8 cellular contexts compared by ENCODE assay signal in genomic region chr11:6319001-6319878, GRCh38. TPM values are rescaled to one million over a fixed set of nuclear protein-coding genes. Genes with fewer than 3 reads are reported as not detected.
A peak's percentile ranks its signal among the peaks of the same experiment; 100 is the strongest.
DNase-seq lines count a peak whose midpoint lies in the region; ATAC-seq, FAIRE-seq and TF ChIP-seq lines count a peak whose summit lies in the region.

No MANE protein-coding gene starts in this region.

- DNase-seq in HFF-Myc (ENCODE audit: extremely low read depth, low read depth) (no peak), GM12878 (ENCODE audit: low read depth, low spot score) (no peak), kidney glomerular epithelial cell (lab: John Stamatoyannopoulos, UW) (no peak), activated gamma-delta T cell (lab: John Stamatoyannopoulos, UW) (no peak)
- DNase-seq in activated CD4-positive, alpha-beta T cell treated with anti-CD3 and anti-CD28 coated beads, Interleukin-2, amount 50 U/mL, for 48 hours: no peak

- H3K4me3 Mint-ChIP-seq in stimulated activated naive CD8-positive, alpha-beta T cell treated with anti-CD3 and anti-CD28 coated beads, Interleukin-15, Interleukin-2, amounts not matched to agents 100 ng/mL and 50 ng/mL, for 24 hours: peak overlapping the region; percentile 88

- POLR2A ChIA-PET in GM12878 (lab: Charles Lee): interaction anchor here (0.8 to 1.3 kb wide), 3 partner anchors 11 to 66 kb away, joined by 3 to 12 read pairs (median 4); no protein-coding TSS in a partner anchor

- ATAC-seq in GM12878: no peak
- ATAC-seq in HG02642 (IDR thresholded peaks at IDR 0.05; ENCODE audit: poor library complexity, unreplicated experiment): no peak

- no peak overlapping the region for H3K27ac ChIP-seq in GM12878 (ENCODE audit: control insufficient read depth, insufficient read depth)
- no peak overlapping the region for H3K27ac ChIP-seq in iPS-18a (ENCODE audit: low read length)

- H3K4me1 ChIP-seq in GM12878 (ENCODE audit: control insufficient read depth, insufficient read depth, low read length) (peaks cover 26% of the 10 kb centered on the region), iPS-18a (ENCODE audit: control insufficient read depth, low read depth, low read length) (peaks cover 49% of the 10 kb centered on the region)

- no peak for TF ChIP-seq RAD21 in GM12878 (IDR thresholded peaks at IDR 0.05; ENCODE audit: insufficient read depth, low read depth, low read length)

- H3K9ac ChIP-seq in GM12878 (ENCODE audit: control insufficient read depth, insufficient read depth, low read length) (peak overlapping the region; percentile 41; the same call in 1 of the 2 replicates), iPS-18a (ENCODE audit: low read length) (peak overlapping the region; percentile 77)

- WGBS in GM12878 (ENCODE audit: insufficient coverage, insufficient replicate concordance, low lambda C conversion rate, missing lambda C conversion rate): 61% methylated on average over 45 of the region's 47 CpGs

- H3K4me3 ChIP-seq in HFF-Myc (replicated peaks; ENCODE audit: low read depth, low read length): peak overlapping the region; percentile 71
- 0 out of 2 replicates have a peak overlapping the region, but pooled peaks have one; percentile 17 for H3K4me3 ChIP-seq in GM12878
- peak overlapping the region; percentile 76 for H3K4me3 ChIP-seq in iPS-18a (ENCODE audit: low read length)

- peaks cover 61% of the 10 kb centered on the region for H3K27me3 Mint-ChIP-seq in stimulated activated naive CD8-positive, alpha-beta T cell treated with anti-CD3 and anti-CD28 coated beads, Interleukin-15, Interleukin-2, amounts not matched to agents 100 ng/mL and 50 ng/mL, for 24 hours

- TF ChIP-seq CTCF in HFF-Myc (IDR thresholded peaks at IDR 0.05; ENCODE audit: low read depth, low read length, missing control alignments) (no peak), GM12878 (IDR thresholded peaks at IDR 0.05 in 2 of 3, conservative IDR thresholded peaks at IDR 0.05 in 1 of 3; ENCODE audit: control insufficient read depth in 2 of 3, extremely low read depth in 1 of 3, insufficient read depth in 1 of 3, low read depth in 3 of 3, low read length in 3 of 3) (no peak)

- no peaks in the 10 kb centered on the region; a peak in 1 of 4 replicates for H3K27me3 ChIP-seq in GM12878 (replicated peaks in 1 of 2; ENCODE audit: control insufficient read depth in 2 of 2, insufficient read depth in 2 of 2, low read length in 1 of 2)
- H3K27me3 ChIP-seq in iPS-18a (ENCODE audit: control insufficient read depth, insufficient read depth, low read length): peaks cover 15% of the 10 kb centered on the region

- peak overlapping the region; percentile 99 for H3K27ac Mint-ChIP-seq in stimulated activated naive CD8-positive, alpha-beta T cell treated with anti-CD3 and anti-CD28 coated beads, Interleukin-15, Interleukin-2, amounts not matched to agents 100 ng/mL and 50 ng/mL, for 24 hours

- H3K9me3 ChIP-seq in GM12878 (replicated peaks; ENCODE audit: control insufficient read depth, insufficient read depth, low read length) (no peaks in the 10 kb centered on the region), iPS-18a (ENCODE audit: control insufficient read depth, low read depth, low read length) (no peaks in the 10 kb centered on the region)

- H3K4me2 ChIP-seq in GM12878 (ENCODE audit: control insufficient read depth, insufficient read depth): peak overlapping the region; percentile 56

- no TSS peak for BruUV-seq in GM12878 (replicated peaks; lab: Mats Ljungman, UMichigan)

- H3K79me2 ChIP-seq in GM12878 (ENCODE audit: control insufficient read depth, insufficient read depth, low read length): no peaks in the 10 kb centered on the region

- SMC1A ChIA-PET in GM12878 (lab: Charles Lee; ENCODE audit: uncharacterized antibody, unreplicated experiment): interaction anchor here (0.8 to 1.3 kb wide), 3 partner anchors 12 to 34 kb away, joined by 3 to 4 read pairs (median 4); no protein-coding TSS in a partner anchor

- RAD21 ChIA-PET in GM12878 (lab: Charles Lee; ENCODE audit: unreplicated experiment): interaction anchor here (1.1 to 1.2 kb wide), 2 partner anchors 33 to 60 kb away, joined by 3 read pairs; no protein-coding TSS in a partner anchor

- CTCF ChIA-PET in GM12878 (lab: Yijun Ruan, JAX): interaction anchor here (0.9 to 6.1 kb wide), 3 partner anchors 13 to 68 kb away, joined by 3 to 55 read pairs (median 10); no protein-coding TSS in a partner anchor

- H3K36me3 Mint-ChIP-seq in stimulated activated naive CD8-positive, alpha-beta T cell treated with anti-CD3 and anti-CD28 coated beads, Interleukin-15, Interleukin-2, amounts not matched to agents 100 ng/mL and 50 ng/mL, for 24 hours (ENCODE audit: low read depth): peaks cover 19% of the 10 kb centered on the region

- no peaks in the 10 kb centered on the region for H3K9me3 Mint-ChIP-seq in stimulated activated naive CD8-positive, alpha-beta T cell treated with anti-CD3 and anti-CD28 coated beads, Interleukin-15, Interleukin-2, amounts not matched to agents 100 ng/mL and 50 ng/mL, for 24 hours

- in situ Hi-C loops in GM12878 (cut with MboI): no loop called here

- H3K36me3 ChIP-seq in GM12878 (ENCODE audit: control insufficient read depth in 2 of 2, insufficient read depth in 2 of 2, low read length in 1 of 2): no peaks in the 10 kb centered on the region; a peak in 1 of 4 replicates
- no peaks in the 10 kb centered on the region for H3K36me3 ChIP-seq in iPS-18a (ENCODE audit: control insufficient read depth, low read depth, low read length)

- H4K20me1 ChIP-seq in GM12878 (ENCODE audit: control insufficient read depth, insufficient read depth): no peaks in the 10 kb centered on the region

- H3K4me1 Mint-ChIP-seq in stimulated activated naive CD8-positive, alpha-beta T cell treated with anti-CD3 and anti-CD28 coated beads, Interleukin-15, Interleukin-2, amounts not matched to agents 100 ng/mL and 50 ng/mL, for 24 hours (ENCODE audit: low read depth): peaks cover 64% of the 10 kb centered on the region

- intact Hi-C loops in GM12878 (cut with micrococcal nuclease; ENCODE audit: unreplicated experiment): loop anchor here (10.0 kb wide), 1 partner anchor 434 kb away; the partner anchor contains the start of gene OR52E4

- no peak for FAIRE-seq in GM12878 (lab: Jason Lieb, UNC)

- H2AFZ ChIP-seq in GM12878 (ENCODE audit: control insufficient read depth, low read depth, low read length): peak overlapping the region; percentile 73; the same call in 1 of the 2 replicates

- no peak for TF ChIP-seq POLR2A in GM12878 (IDR thresholded peaks at IDR 0.05; ENCODE audit: low read depth, low read length)

- TF ChIP-seq EP300 in GM12878 (IDR thresholded peaks at IDR 0.05; ENCODE audit: borderline replicate concordance in 1 of 2, control insufficient read depth in 1 of 2, low read depth in 2 of 2, low read length in 2 of 2): no peak

TF ChIP-seq in GM12878, 131 proteins besides CTCF, POLR2A, EP300 and RAD21 (continues in another document):
- TF ChIP-seq ELK1 (IDR thresholded peaks at IDR 0.05; ENCODE audit: low read depth, low read length) (no peak), TBL1XR1 (IDR thresholded peaks at IDR 0.05; ENCODE audit: low read depth, low read length) (no peak)

RNA-seq across cellular contexts. Expression of gene CAVIN3, which starts 1.1 kb away (rescaled TPM):
- not detected in 2 replicates for total RNA-seq in GM12878 (2013; cell fraction: nucleolus; rRNA removed)
- total RNA-seq in GM12878 (2014; rRNA removed): 8.5 and 8.6 TPM in 2 replicates
- total RNA-seq in GM12878 (2014; rRNA removed; fragmentation: Illumina TruSeq; extraction: Trizol): 1.3 and 1.8 TPM in 2 replicates
- total RNA-seq in GM12878 (2021): 7.8 and 8.6 TPM in 2 replicates
- 0.42 TPM for polyA plus RNA-seq in GM12878 (2011; ENCODE audit: low read depth)
- 0.05 TPM in 1 of 2 replicates, not detected in the other for polyA plus RNA-seq in GM12878 (2011; rRNA removed)
- polyA plus RNA-seq in GM12878 (2011; cell fraction: cytosol; rRNA removed): not detected in 2 replicates
- not detected in 2 replicates for polyA plus RNA-seq in GM12878 (2011; cell fraction: nucleus; rRNA removed)
- polyA plus RNA-seq in GM12878 (2012): 1.6 and 2.2 TPM in 2 replicates
- 0.79 and 1.4 TPM in 2 replicates for polyA plus RNA-seq in GM12878 (2014; fragmentation: Illumina TruSeq; extraction: Trizol)
- polyA plus RNA-seq in GM12878 (2014; fragmentation: Nextera tagmentation; extraction: Ambion mirVana): under 1 TPM; 0.10 to 0.15 TPM
- 7.3 and 7.7 TPM in 2 replicates for polyA plus RNA-seq in GM12878 (2014; rRNA removed)
- 10 to 100 TPM; 13.1 to 13.9 TPM for polyA plus RNA-seq in GM12878 (2016; fragmentation: Nextera tagmentation; extraction: Ambion mirVana)
- polyA minus RNA-seq in GM12878 (2011; rRNA and poly(A)+ RNA removed): not detected in 2 replicates
- 0.83 and 1.1 TPM in 2 replicates for polyA minus RNA-seq in GM12878 (2011; cell fraction: cytosol; rRNA and poly(A)+ RNA removed)
- polyA minus RNA-seq in GM12878 (2011; cell fraction: nucleus; rRNA and poly(A)+ RNA removed): not detected in 2 replicates

RNA-seq across cellular contexts. Expression of gene CCKBR, which starts 59.6 kb away (rescaled TPM):
- not detected in 2 replicates for total RNA-seq in GM12878 (2013; cell fraction: nucleolus; rRNA removed)
- total RNA-seq in GM12878 (2014; rRNA removed) (not detected in 2 replicates), GM12878 (2014; rRNA removed; fragmentation: Illumina TruSeq; extraction: Trizol) (not detected in 2 replicates), GM12878 (2021) (not detected in 2 replicates)
- not detected for polyA plus RNA-seq in GM12878 (2011; ENCODE audit: low read depth)
- polyA plus RNA-seq in GM12878 (2011; rRNA removed) (not detected in 2 replicates), GM12878 (2014; fragmentation: Illumina TruSeq; extraction: Trizol) (not detected in 2 replicates), GM12878 (2014; fragmentation: Nextera tagmentation; extraction: Ambion mirVana) (not detected), GM12878 (2014; rRNA removed) (not detected in 2 replicates), GM12878 (2016; fragmentation: Nextera tagmentation; extraction: Ambion mirVana) (not detected)
- not detected in 2 replicates for polyA plus RNA-seq in GM12878 (2011; cell fraction: cytosol; rRNA removed)
- not detected in 2 replicates for polyA plus RNA-seq in GM12878 (2011; cell fraction: nucleus; rRNA removed)
- polyA plus RNA-seq in GM12878 (2012): not detected in 2 replicates
- not detected in 2 replicates for polyA minus RNA-seq in GM12878 (2011; rRNA and poly(A)+ RNA removed)
- polyA minus RNA-seq in GM12878 (2011; cell fraction: cytosol; rRNA and poly(A)+ RNA removed): not detected in 2 replicates
- not detected in 2 replicates for polyA minus RNA-seq in GM12878 (2011; cell fraction: nucleus; rRNA and poly(A)+ RNA removed)

Comparison
In these comparisons a context has a peak if more than half of its experiments do, and no peak if none do; other contexts are left out.
1. H3K4me3 ChIP-seq: peak in every context shown above with its lines; median percentile 76 in iPS-18a; 71 in HFF-Myc; 17 in GM12878.